In genomic region chr12:9040484-9041186, GRCh38 we compare ENCODE assay signal across 20 cellular contexts. TPM values are rescaled to one million over a fixed set of nuclear protein-coding genes. Genes with fewer than 3 reads are reported as not detected.
A peak's percentile ranks its signal among the peaks of the same experiment; 100 is the strongest.
DNase-seq lines count a peak whose midpoint lies in the region; ATAC-seq lines count a peak whose summit lies in the region.
"Had no signal": no experiment of that assay in that cellular context is flagged by ENCODE, and none has a peak within 500 bp of the region (broad histone marks: within the 10 kb centered on the region; RNA-seq: fewer than 3 reads in every experiment).

No MANE protein-coding gene starts in this region.

- H3K9me3 ChIP-seq in CD4-positive, alpha-beta memory T cell (ENCODE audit: control insufficient read depth in 1 of 2, low read length in 2 of 2), result no peaks in the 10 kb centered on the region
- no peaks in the 10 kb centered on the region for H3K9me3 ChIP-seq in effector memory CD4-positive, alpha-beta T cell (ENCODE audit: control insufficient read depth, low read length)
- H3K9me3 ChIP-seq: Peyer's patch, SJCRH30 had no signal

- CTCF ChIA-PET in CD4-positive, alpha-beta memory T cell (lab: Charles Lee; ENCODE audit: partially characterized antibody), result interaction anchor here (1.0 to 12.5 kb wide), 8 partner anchors 8 to 496 kb away, joined by 3 to 358 read pairs (median 6); partner anchors contain the start of gene M6PR
- CTCF ChIA-PET in T-cell (lab: Charles Lee), result interaction anchor here in 1 of 2 donors (0.9 to 2.8 kb wide), 4 partner anchors 9 to 150 kb away, joined by 3 to 19 read pairs (median 4); partner anchors contain the start of gene M6PR

- peaks cover 3% of the 10 kb centered on the region for H3K9me3 Mint-ChIP-seq in activated T-cell treated with anti-CD3 and anti-CD28 coated beads, Interleukin-2, amount 50 U/mL, for 4 hours
- H3K9me3 Mint-ChIP-seq in CD4-positive, alpha-beta memory T cell, result peaks cover 0 to 3% (median under 1%) of the 10 kb centered on the region in 8 donors
- peaks cover 0 to 4% (median 4%) of the 10 kb centered on the region in 3 donors for H3K9me3 Mint-ChIP-seq in T-cell

- H3K27ac Mint-ChIP-seq in CD4-positive, alpha-beta memory T cell, result peak overlapping the region; percentile 38 to 92 (median 89)
- H3K27ac Mint-ChIP-seq in T-cell, result peak overlapping the region; percentile 84 to 90
- H3K27ac Mint-ChIP-seq: IgD-negative memory B cell had no signal

- H3K27ac ChIP-seq in CD4-positive, alpha-beta memory T cell (ENCODE audit: low read depth, low read length), result peak overlapping the region; percentile 10
- H3K27ac ChIP-seq in effector memory CD4-positive, alpha-beta T cell (ENCODE audit: insufficient read depth, low read length, poor library complexity, severe bottlenecking), result peak overlapping the region; percentile 32
- H3K27ac ChIP-seq: Peyer's patch, SJCRH30 had no signal

- POLR2A ChIA-PET in CD4-positive, alpha-beta memory T cell (lab: Charles Lee; ENCODE audit: partially characterized antibody), result interaction anchor here (1.3 to 4.3 kb wide), 2 partner anchors 9 to 90 kb away, joined by 5 to 50 read pairs; partner anchors contain the start of gene M6PR
- POLR2A ChIA-PET in T-cell (lab: Charles Lee), result interaction anchor here in 1 of 2 donors (0.6 kb wide), 1 partner anchor 68 kb away, joined by 3 read pairs; no protein-coding TSS in a partner anchor

- no peak overlapping the region for H3K4me3 Mint-ChIP-seq in activated T-cell treated with anti-CD3 and anti-CD28 coated beads, Interleukin-2, amount 50 U/mL, for 4 hours
- peak overlapping the region in 3 of 8 donors; percentile 46 to 52 (median 47) for H3K4me3 Mint-ChIP-seq in CD4-positive, alpha-beta memory T cell
- no peak overlapping the region for H3K4me3 Mint-ChIP-seq in T-cell
- H3K4me3 Mint-ChIP-seq: IgD-negative memory B cell had no signal

- H3K27me3 Mint-ChIP-seq in activated T-cell treated with anti-CD3 and anti-CD28 coated beads, Interleukin-2, amount 50 U/mL, for 4 hours (ENCODE audit: low read depth), result no peaks in the 10 kb centered on the region
- no peaks in the 10 kb centered on the region for H3K27me3 Mint-ChIP-seq in CD4-positive, alpha-beta memory T cell
- H3K27me3 Mint-ChIP-seq in T-cell, result no peaks in the 10 kb centered on the region
- H3K27me3 Mint-ChIP-seq: IgD-negative memory B cell had no signal

- H3K27me3 ChIP-seq in CD4-positive, alpha-beta memory T cell (ENCODE audit: insufficient read depth, low read length), result no peaks in the 10 kb centered on the region
- no peaks in the 10 kb centered on the region for H3K27me3 ChIP-seq in effector memory CD4-positive, alpha-beta T cell (replicated peaks; ENCODE audit: control insufficient read depth, insufficient read depth, low read length, poor library complexity, severe bottlenecking)
- H3K27me3 ChIP-seq: Peyer's patch, SJCRH30 had no signal

- H3K36me3 Mint-ChIP-seq in activated T-cell treated with anti-CD3 and anti-CD28 coated beads, Interleukin-2, amount 50 U/mL, for 4 hours (ENCODE audit: insufficient read depth), result peaks cover 12% of the 10 kb centered on the region
- H3K36me3 Mint-ChIP-seq in CD4-positive, alpha-beta memory T cell, result peaks cover 26 to 30% of the 10 kb centered on the region in 2 donors
- H3K36me3 Mint-ChIP-seq in T-cell, result peaks cover 21% of the 10 kb centered on the region
- H3K36me3 Mint-ChIP-seq: IgD-negative memory B cell had no signal

- peak; percentile 65 to 69 for ATAC-seq in activated T-cell treated with anti-CD3 and anti-CD28 coated beads, Interleukin-2, amount 50 U/mL, for 4 hours
- ATAC-seq in T-cell (replicated peaks in 1 of 4) (peak in 3 of 4 experiments; percentile 49 to 64 (median 57)), left lobe of liver (no peak)
- ATAC-seq: HCT116 had no signal

- H3K4me1 Mint-ChIP-seq in activated T-cell treated with anti-CD3 and anti-CD28 coated beads, Interleukin-2, amount 50 U/mL, for 4 hours (ENCODE audit: low read depth), result peaks cover 61% of the 10 kb centered on the region
- peaks cover 45 to 81% (median 64%) of the 10 kb centered on the region in 4 donors for H3K4me1 Mint-ChIP-seq in CD4-positive, alpha-beta memory T cell
- peaks cover 39 to 74% (median 70%) of the 10 kb centered on the region in 3 donors for H3K4me1 Mint-ChIP-seq in T-cell

- intact Hi-C loops in CD4-positive, alpha-beta memory T cell (cut with micrococcal nuclease), result no loop called here

- no peak for DNase-seq in activated T-cell treated with anti-CD3 and anti-CD28 coated beads, Interleukin-2, amount 50 U/mL, for 4 hours
- DNase-seq in activated T-cell treated with anti-CD3 and anti-CD28 coated beads, Interleukin-2, amount 50 U/mL, for 1 hour, result no peak
- peak in 3 of 5 donors; percentile 30 to 47 (median 31) for DNase-seq in CD4-positive, alpha-beta memory T cell
- DNase-seq in T-cell (no peak), hypothalamus (lab: John Stamatoyannopoulos, UW) (no peak), NCI-H748 (lab: John Stamatoyannopoulos, UW; ENCODE audit: unreplicated experiment) (no peak), left lobe of liver (ENCODE audit: low spot score) (no peak)
- DNase-seq in effector memory CD4-positive, alpha-beta T cell, result no peak
- DNase-seq: GOT3, NCI-H1105 treated with DMSO at 0.1 percent for 48 hours, NCI-H1694, NCI-H2081, NCI-H2171, NCI-H345, NCI-H524, NCI-H82, Peyer's patch, SJCRH30 had no signal

- H3K36me3 ChIP-seq in CD4-positive, alpha-beta memory T cell (ENCODE audit: insufficient read depth, low read length), result no peaks in the 10 kb centered on the region
- no peaks in the 10 kb centered on the region for H3K36me3 ChIP-seq in effector memory CD4-positive, alpha-beta T cell (ENCODE audit: control insufficient read depth, insufficient read depth, low read length)
- H3K36me3 ChIP-seq: Peyer's patch, SJCRH30 had no signal

- peaks cover 68% of the 10 kb centered on the region for H3K4me1 ChIP-seq in CD4-positive, alpha-beta memory T cell (ENCODE audit: insufficient read depth, low read length)
- H3K4me1 ChIP-seq in effector memory CD4-positive, alpha-beta T cell (ENCODE audit: control insufficient read depth, insufficient read depth, low read length, poor library complexity, severe bottlenecking), result peaks cover 21% of the 10 kb centered on the region
- H3K4me1 ChIP-seq: Peyer's patch, SJCRH30 had no signal

- H3K4me3 ChIP-seq in CD4-positive, alpha-beta memory T cell (ENCODE audit: low read length in 2 of 2), result no peak overlapping the region
- no peak overlapping the region for H3K4me3 ChIP-seq in effector memory CD4-positive, alpha-beta T cell (ENCODE audit: insufficient read depth, low read depth, low read length, poor library complexity, severe bottlenecking)
- H3K4me3 ChIP-seq: Peyer's patch, SJCRH30 had no signal

RNA-seq across cellular contexts. Expression of gene KLRG1, which starts 51.3 kb away (rescaled TPM):
- 1 to 10 TPM; 2.3 to 7.6 (median 5.4) TPM for total RNA-seq in activated T-cell treated with anti-CD3 and anti-CD28 coated beads, Interleukin-2, amount 50 U/mL, for 4 hours
- 10 to 100 TPM; 51.2 to 55.8 TPM for total RNA-seq in CD4-positive, alpha-beta memory T cell
- polyA plus RNA-seq in CD4-positive, alpha-beta memory T cell, result 100 to 1,000 TPM in 1 of 2 donors, 10 to 100 TPM in 1; 98.9 to 161 TPM
- 10 to 100 TPM; 11.9 to 80.4 (median 28.0) TPM for total RNA-seq in T-cell
- 1.9 TPM for total RNA-seq in left lobe of liver

Comparison
In these comparisons a context has a peak if more than half of its experiments do, and no peak if none do; other contexts are left out.
1. DNase-seq: peak in CD4-positive, alpha-beta memory T cell (3 of 5); none in activated T-cell treated with anti-CD3 and anti-CD28 coated beads, Interleukin-2, amount 50 U/mL, for 4 hours (single experiment), activated T-cell treated with anti-CD3 and anti-CD28 coated beads, Interleukin-2, amount 50 U/mL, for 1 hour (single experiment), T-cell (0 of 34), effector memory CD4-positive, alpha-beta T cell (0 of 3), hypothalamus (0 of 51), NCI-H748 (single experiment) and left lobe of liver (single experiment).